8 cellular contexts compared by ENCODE assay signal in genomic region chr2:43127208-43127940, GRCh38.
A peak's percentile ranks its signal among the peaks of the same experiment; 100 is the strongest.
DNase-seq lines count a peak whose midpoint lies in the region; ATAC-seq, FAIRE-seq and TF ChIP-seq lines count a peak whose summit lies in the region.

No MANE protein-coding gene starts in this region.

- peak overlapping the region; percentile 54 for H3K4me3 Mint-ChIP-seq in T-helper 2 cell treated with Interferon-gamma antibody and Interleukin-4, amounts not matched to agents 5 μg/mL and 100 μg/mL, for 36 hours

- peak; percentile 70 for TF ChIP-seq CTCF in HFF-Myc (IDR thresholded peaks at IDR 0.05; ENCODE audit: low read depth, low read length, missing control alignments)
- peak in 2 of 3 experiments; percentile 44 to 57 for TF ChIP-seq CTCF in keratinocyte (optimal IDR thresholded peaks at IDR 0.05 in 1 of 3, IDR thresholded peaks at IDR 0.05 in 1 of 3, conservative IDR thresholded peaks at IDR 0.05 in 1 of 3; ENCODE audit: extremely low read depth in 1 of 3, insufficient read depth in 2 of 3, low read length in 3 of 3)

- H3K9me3 ChIP-seq in keratinocyte (ENCODE audit: control insufficient read depth, low read depth, low read length) = no peaks in the 10 kb centered on the region

- H3K4me1 Mint-ChIP-seq in T-helper 2 cell treated with Interferon-gamma antibody and Interleukin-4, amounts not matched to agents 5 μg/mL and 100 μg/mL, for 36 hours (ENCODE audit: low read depth) = peaks cover 58% of the 10 kb centered on the region

- no peaks in the 10 kb centered on the region for H4K20me1 ChIP-seq in keratinocyte (ENCODE audit: control insufficient read depth, extremely low read depth, insufficient read depth, low read length)

- peaks cover 24% of the 10 kb centered on the region for H3K36me3 Mint-ChIP-seq in T-helper 2 cell treated with Interferon-gamma antibody and Interleukin-4, amounts not matched to agents 5 μg/mL and 100 μg/mL, for 36 hours (ENCODE audit: low read depth)

- H3K9ac ChIP-seq in keratinocyte (ENCODE audit: control insufficient read depth, extremely low read depth, insufficient read depth, low read length) = no peak overlapping the region

- H3K9me1 ChIP-seq in keratinocyte (ENCODE audit: control insufficient read depth, extremely low read depth, insufficient read depth, low read length) = no peaks in the 10 kb centered on the region

- ATAC-seq in HG03571 (IDR thresholded peaks at IDR 0.05; ENCODE audit: unreplicated experiment) (no peak), GM19328 (IDR thresholded peaks at IDR 0.05; ENCODE audit: unreplicated experiment) (no peak)

- H3K9me3 Mint-ChIP-seq in T-helper 2 cell treated with Interferon-gamma antibody and Interleukin-4, amounts not matched to agents 5 μg/mL and 100 μg/mL, for 36 hours = no peaks in the 10 kb centered on the region

- peaks cover 37% of the 10 kb centered on the region for H3K4me1 ChIP-seq in keratinocyte (ENCODE audit: control insufficient read depth, extremely low read depth, insufficient read depth, low read length)

- H3K4me2 ChIP-seq in keratinocyte (ENCODE audit: control insufficient read depth, extremely low read depth, insufficient read depth, low read depth, low read length) = no peak overlapping the region

- H3K27ac ChIP-seq in adipose tissue (ENCODE audit: low read depth, low read length) (peak overlapping the region; percentile 20), keratinocyte (ENCODE audit: control insufficient read depth, insufficient read depth, low read length) (no peak overlapping the region)

- dilution Hi-C loops in keratinocyte (cut with MboI; ENCODE audit: extremely low pct_ligation_motif_present, low sequenced_read_pairs) = no loop called here

- no peaks in the 10 kb centered on the region for H3K79me2 ChIP-seq in keratinocyte (ENCODE audit: control insufficient read depth, insufficient read depth, low read length)

- H3K27me3 Mint-ChIP-seq in T-helper 2 cell treated with Interferon-gamma antibody and Interleukin-4, amounts not matched to agents 5 μg/mL and 100 μg/mL, for 36 hours (ENCODE audit: low read depth) = no peaks in the 10 kb centered on the region

- H3K27me3 ChIP-seq in keratinocyte (ENCODE audit: control insufficient read depth, extremely low read depth, insufficient read depth, low read length) = no peaks in the 10 kb centered on the region

- no peak overlapping the region for H2AFZ ChIP-seq in keratinocyte (ENCODE audit: control insufficient read depth, low read length)

- H3K27ac Mint-ChIP-seq in T-helper 2 cell treated with Interferon-gamma antibody and Interleukin-4, amounts not matched to agents 5 μg/mL and 100 μg/mL, for 36 hours = peak overlapping the region; percentile 71

- H3K4me3 ChIP-seq in HFF-Myc (replicated peaks; ENCODE audit: low read depth, low read length) = no peak overlapping the region
- no peak overlapping the region for H3K4me3 ChIP-seq in keratinocyte (ENCODE audit: control insufficient read depth in 2 of 3, extremely low read depth in 1 of 3, insufficient read depth in 2 of 3, low read depth in 1 of 3, low read length in 3 of 3)

- WGBS in adipose tissue, 3 donors = 60 to 78% (median 62%) methylated on average over 24 of the region's 24 CpGs

- DNase-seq in AML-193 (lab: John Stamatoyannopoulos, UW) (peak; percentile 18 to 43), HFF-Myc (ENCODE audit: extremely low read depth, low read depth) (no peak), keratinocyte (ENCODE audit: low read depth, low spot score) (no peak)
- peak; percentile 79 for DNase-seq in T-helper 2 cell treated with Interferon-gamma antibody and Interleukin-4, amounts not matched to agents 5 μg/mL and 100 μg/mL, for 36 hours (ENCODE audit: low spot score)
- DNase-seq in stimulated activated CD4-positive, alpha-beta T cell treated with anti-CD3 and anti-CD28 coated beads, Interleukin-4, amount 100 ng/mL, for 4 hours = peak; percentile 79 to 94

- no peak for FAIRE-seq in keratinocyte (lab: Jason Lieb, UNC)

- no peaks in the 10 kb centered on the region for H3K36me3 ChIP-seq in keratinocyte (ENCODE audit: control insufficient read depth in 2 of 2, extremely low read depth in 1 of 2, insufficient read depth in 2 of 2, low read length in 2 of 2)

Comparison
In these comparisons a context has a peak if more than half of its experiments do, and no peak if none do; other contexts are left out.
1. DNase-seq: peak in AML-193 (2 of 2), T-helper 2 cell treated with Interferon-gamma antibody and Interleukin-4, amounts not matched to agents 5 μg/mL and 100 μg/mL, for 36 hours (single experiment) and stimulated activated CD4-positive, alpha-beta T cell treated with anti-CD3 and anti-CD28 coated beads, Interleukin-4, amount 100 ng/mL, for 4 hours (2 of 2); none in HFF-Myc (single experiment) and keratinocyte (single experiment).